Comparison of ENCODE assay signal across 1 cellular context in genomic region chr17:39198186-39198566, GRCh38.
TF ChIP-seq lines count a peak whose summit lies in the region.

No MANE protein-coding gene starts in this region.

TF ChIP-seq in H1, 55 proteins besides CTCF, POLR2A, EP300 and RAD21:
- no peak for TF ChIP-seq GTF2F1 (IDR thresholded peaks at IDR 0.05; ENCODE audit: borderline replicate concordance, low read depth, low read length)
- TF ChIP-seq SUZ12 (IDR thresholded peaks at IDR 0.05; ENCODE audit: low read length), result no peak
- no peak for TF ChIP-seq RXRA (IDR thresholded peaks at IDR 0.05; ENCODE audit: insufficient read depth, low read depth, low read length)
- TF ChIP-seq HDAC2 (IDR thresholded peaks at IDR 0.05; ENCODE audit: borderline replicate concordance in 1 of 2, low read depth in 2 of 2, low read length in 2 of 2), result no peak
- no peak for TF ChIP-seq SIN3A (conservative IDR thresholded peaks at IDR 0.05 in 1 of 2, IDR thresholded peaks at IDR 0.05 in 1 of 2; ENCODE audit: low read depth in 1 of 2, low read length in 2 of 2)
- TF ChIP-seq TCF12 (IDR thresholded peaks at IDR 0.05; ENCODE audit: low read depth, low read length), result no peak
- TF ChIP-seq E2F6 (IDR thresholded peaks at IDR 0.05), result no peak
- TF ChIP-seq BCL11A (IDR thresholded peaks at IDR 0.05; ENCODE audit: low read depth in 2 of 2, low read length in 2 of 2), result no peak
- peak; percentile 86 for TF ChIP-seq CEBPB (IDR thresholded peaks at IDR 0.05; ENCODE audit: low read depth, low read length)
